ENCODE assay signal across 7 cellular contexts in the genomic region with DNA sequence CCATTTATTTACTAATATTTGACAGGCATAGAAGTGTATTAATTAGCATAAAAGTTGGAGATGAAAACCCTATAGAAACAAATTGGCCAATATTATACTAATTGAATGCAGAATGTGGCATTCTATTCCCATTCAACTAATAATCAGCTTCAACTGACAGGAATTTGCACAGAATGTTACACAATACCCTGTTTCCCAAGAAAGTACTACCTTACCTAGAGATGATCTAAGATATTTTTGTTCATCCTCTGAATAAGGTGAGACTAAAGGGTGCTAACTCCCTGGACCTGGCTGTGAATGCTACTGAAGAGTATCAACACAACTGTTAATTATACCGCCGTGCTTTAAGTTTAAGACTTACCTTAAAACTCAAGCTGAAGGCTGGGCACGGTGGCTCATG.
"Had no signal": no experiment of that assay in that cellular context is flagged by ENCODE, and none has a peak within 500 bp of the region (broad histone marks: within the 10 kb centered on the region; RNA-seq: fewer than 3 reads in every experiment).

No MANE protein-coding gene starts in this region.

- ATAC-seq: GM23338 had no signal

- FAIRE-seq: H1, H54, HTR-8/SVneo had no signal

- DNase-seq: H9, HCEC 1CT, KBM-7 had no signal

- H3K27ac Mint-ChIP-seq: GM23338, H9 had no signal

- H2AFZ ChIP-seq: GM23338 had no signal

- H3K4me3 ChIP-seq: GM23338 had no signal

- H3K4me2 ChIP-seq: GM23338 had no signal

- H3K4me3 Mint-ChIP-seq: GM23338, H9 had no signal

- H3K4me1 Mint-ChIP-seq: H9 had no signal
